8 cellular contexts compared by ENCODE assay signal in the genomic region with DNA sequence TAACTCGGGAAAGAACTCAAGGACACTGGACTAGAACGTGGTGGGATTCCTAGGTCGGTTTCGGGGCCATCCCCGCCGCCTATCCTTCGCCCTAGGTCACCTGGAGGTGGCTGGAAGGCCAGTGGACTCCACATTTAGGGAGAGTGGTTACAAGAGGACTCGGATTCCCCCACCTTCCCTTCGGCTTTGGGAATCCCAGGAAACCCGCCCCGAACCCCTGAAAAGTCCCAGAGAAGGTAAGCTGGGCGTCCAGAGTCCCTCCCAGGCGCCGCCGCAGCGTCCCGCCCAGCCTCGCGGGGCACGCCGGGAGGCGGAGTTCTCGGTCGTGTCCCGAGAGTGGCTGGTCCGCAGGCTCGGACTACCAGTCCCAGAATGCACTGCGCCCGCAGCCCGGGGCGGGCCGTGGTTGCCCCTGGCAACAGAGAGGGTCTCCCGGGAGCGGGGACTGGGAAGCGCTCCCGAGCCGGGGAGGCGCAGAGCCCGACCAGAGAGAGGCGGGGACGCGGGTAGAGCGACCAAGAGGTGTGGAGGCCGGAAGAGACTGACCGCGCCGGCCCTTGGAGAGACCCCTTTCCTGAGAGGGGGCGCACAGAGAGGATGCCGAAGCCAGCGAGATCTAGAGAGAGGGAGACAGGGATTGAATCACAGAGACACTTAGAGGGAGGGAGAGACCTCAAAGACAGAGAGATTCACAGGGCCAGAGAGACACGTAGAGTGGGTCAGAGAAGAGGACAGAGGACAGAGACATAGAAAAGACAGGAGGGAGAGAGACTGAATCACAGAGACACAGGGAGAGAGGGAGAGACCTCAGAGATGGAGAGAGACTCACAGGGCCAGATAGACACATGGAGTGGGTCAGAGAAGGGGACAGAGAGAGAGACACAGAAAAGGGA. TPM values are rescaled to one million over a fixed set of nuclear protein-coding genes. Genes with fewer than 3 reads are reported as not detected.
A peak's percentile ranks its signal among the peaks of the same experiment; 100 is the strongest.
DNase-seq lines count a peak whose midpoint lies in the region; ATAC-seq and FAIRE-seq lines count a peak whose summit lies in the region.

No MANE protein-coding gene starts in this region.

- peaks cover 24% of the 10 kb centered on the region for H3K36me3 Mint-ChIP-seq in activated CD8-positive, alpha-beta T cell treated with anti-CD3 and anti-CD28 coated beads, Interleukin-2, amount 10 ng/mL, durations not matched to agents 7 days and 5 days (ENCODE audit: low read depth)
- H3K36me3 Mint-ChIP-seq in effector memory CD8-positive, alpha-beta T cell (ENCODE audit: insufficient read depth): peaks cover 47% of the 10 kb centered on the region

- POLR2A ChIA-PET in activated CD8-positive, alpha-beta T cell treated with anti-CD3 and anti-CD28 coated beads, Interleukin-2, amount 10 ng/mL, durations not matched to agents 7 days and 5 days (lab: Charles Lee): no interaction called here

- CTCF ChIA-PET in activated CD8-positive, alpha-beta T cell treated with anti-CD3 and anti-CD28 coated beads, Interleukin-2, amount 10 ng/mL, durations not matched to agents 7 days and 5 days (lab: Charles Lee): interaction anchor here (0.9 kb wide), 1 partner anchor 27 kb away, joined by 3 read pairs; no protein-coding TSS in a partner anchor

- no peak overlapping the region for H3K27ac Mint-ChIP-seq in activated CD8-positive, alpha-beta T cell treated with anti-CD3 and anti-CD28 coated beads, Interleukin-2, amount 10 ng/mL, durations not matched to agents 7 days and 5 days
- no peak overlapping the region for H3K27ac Mint-ChIP-seq in effector memory CD8-positive, alpha-beta T cell

- peaks cover 45% of the 10 kb centered on the region for H3K4me1 Mint-ChIP-seq in activated CD8-positive, alpha-beta T cell treated with anti-CD3 and anti-CD28 coated beads, Interleukin-2, amount 10 ng/mL, durations not matched to agents 7 days and 5 days (ENCODE audit: low read depth)
- peaks cover 28 to 34% of the 10 kb centered on the region in 2 donors for H3K4me1 Mint-ChIP-seq in effector memory CD8-positive, alpha-beta T cell (ENCODE audit: low read depth in 2 of 2)

- H3K4me3 Mint-ChIP-seq in activated CD8-positive, alpha-beta T cell treated with anti-CD3 and anti-CD28 coated beads, Interleukin-2, amount 10 ng/mL, durations not matched to agents 7 days and 5 days: no peak overlapping the region
- no peak overlapping the region for H3K4me3 Mint-ChIP-seq in effector memory CD8-positive, alpha-beta T cell

- no peaks in the 10 kb centered on the region for H3K9me3 Mint-ChIP-seq in activated CD8-positive, alpha-beta T cell treated with anti-CD3 and anti-CD28 coated beads, Interleukin-2, amount 10 ng/mL, durations not matched to agents 7 days and 5 days (ENCODE audit: insufficient read depth)
- H3K9me3 Mint-ChIP-seq in effector memory CD8-positive, alpha-beta T cell: peaks cover 0 to 2% of the 10 kb centered on the region in 2 donors

- DNase-seq in GM18507 (ENCODE audit: extremely low spot score, insufficient read length, low read depth): no peak
- peak; percentile 99 for DNase-seq in NCI-H526 treated with DMSO at 0.1 percent for 48 hours (lab: John Stamatoyannopoulos, UW)
- peak; percentile 90 for DNase-seq in activated CD8-positive, alpha-beta T cell treated with anti-CD3 and anti-CD28 coated beads, Interleukin-2, amount 10 ng/mL, durations not matched to agents 7 days and 5 days
- peak; percentile 76 to 77 (median 77) for DNase-seq in effector memory CD8-positive, alpha-beta T cell
- DNase-seq in medulla oblongata (ENCODE audit: extremely low spot score): peak; percentile 94
- peak; percentile 76 for DNase-seq in stimulated activated CD4-positive, alpha-beta T cell treated with anti-CD3 and anti-CD28 coated beads, Interleukin-4, amount 100 ng/mL, for 48 hours (ENCODE audit: low read depth in 2 of 2)
- DNase-seq in NCI-H2107 treated with DMSO at 0.1 percent for 48 hours (lab: John Stamatoyannopoulos, UW; ENCODE audit: unreplicated experiment): no peak

- H3K27me3 Mint-ChIP-seq in activated CD8-positive, alpha-beta T cell treated with anti-CD3 and anti-CD28 coated beads, Interleukin-2, amount 10 ng/mL, durations not matched to agents 7 days and 5 days (ENCODE audit: low read depth): peaks cover 14% of the 10 kb centered on the region
- peaks cover 17 to 20% of the 10 kb centered on the region in 2 donors for H3K27me3 Mint-ChIP-seq in effector memory CD8-positive, alpha-beta T cell

- ATAC-seq in HG03039 (IDR thresholded peaks at IDR 0.05; ENCODE audit: unreplicated experiment): peak; percentile 77
- ATAC-seq in activated CD8-positive, alpha-beta T cell treated with anti-CD3 and anti-CD28 coated beads, Interleukin-2, amount 10 ng/mL, durations not matched to agents 7 days and 5 days: peak; percentile 79
- peak; percentile 73 for ATAC-seq in effector memory CD8-positive, alpha-beta T cell (replicated peaks)

- FAIRE-seq in GM18507 (lab: Jason Lieb, UNC): peak; percentile 69

RNA-seq across cellular contexts. Expression of gene PRKCG, which starts 2.6 kb away (rescaled TPM):
- total RNA-seq in activated CD8-positive, alpha-beta T cell treated with anti-CD3 and anti-CD28 coated beads, Interleukin-2, amount 10 ng/mL, durations not matched to agents 7 days and 5 days: not detected

RNA-seq across cellular contexts. Expression of gene MYADM, which starts 11.7 kb away (rescaled TPM):
- total RNA-seq in activated CD8-positive, alpha-beta T cell treated with anti-CD3 and anti-CD28 coated beads, Interleukin-2, amount 10 ng/mL, durations not matched to agents 7 days and 5 days: 10 to 100 TPM; 92.9 to 98.1 TPM

RNA-seq across cellular contexts. Expression of gene CACNG7, which starts 29.7 kb away (rescaled TPM):
- total RNA-seq in activated CD8-positive, alpha-beta T cell treated with anti-CD3 and anti-CD28 coated beads, Interleukin-2, amount 10 ng/mL, durations not matched to agents 7 days and 5 days: not detected

RNA-seq across cellular contexts. Expression of gene NLRP12, which starts 55.3 kb away (rescaled TPM):
- not detected for total RNA-seq in activated CD8-positive, alpha-beta T cell treated with anti-CD3 and anti-CD28 coated beads, Interleukin-2, amount 10 ng/mL, durations not matched to agents 7 days and 5 days

Comparison
In these comparisons a context has a peak if more than half of its experiments do, and no peak if none do; other contexts are left out.
1. DNase-seq: peak in NCI-H526 treated with DMSO at 0.1 percent for 48 hours (single experiment), activated CD8-positive, alpha-beta T cell treated with anti-CD3 and anti-CD28 coated beads, Interleukin-2, amount 10 ng/mL, durations not matched to agents 7 days and 5 days (single experiment), effector memory CD8-positive, alpha-beta T cell (3 of 3), medulla oblongata (single experiment) and stimulated activated CD4-positive, alpha-beta T cell treated with anti-CD3 and anti-CD28 coated beads, Interleukin-4, amount 100 ng/mL, for 48 hours (2 of 2); none in GM18507 (single experiment) and NCI-H2107 treated with DMSO at 0.1 percent for 48 hours (single experiment).
2. Peak in every context shown above with its lines, with median percentiles within 50 percentile points of each other: ATAC-seq.